Comparison of ENCODE assay signal across 8 cellular contexts in the genomic region with DNA sequence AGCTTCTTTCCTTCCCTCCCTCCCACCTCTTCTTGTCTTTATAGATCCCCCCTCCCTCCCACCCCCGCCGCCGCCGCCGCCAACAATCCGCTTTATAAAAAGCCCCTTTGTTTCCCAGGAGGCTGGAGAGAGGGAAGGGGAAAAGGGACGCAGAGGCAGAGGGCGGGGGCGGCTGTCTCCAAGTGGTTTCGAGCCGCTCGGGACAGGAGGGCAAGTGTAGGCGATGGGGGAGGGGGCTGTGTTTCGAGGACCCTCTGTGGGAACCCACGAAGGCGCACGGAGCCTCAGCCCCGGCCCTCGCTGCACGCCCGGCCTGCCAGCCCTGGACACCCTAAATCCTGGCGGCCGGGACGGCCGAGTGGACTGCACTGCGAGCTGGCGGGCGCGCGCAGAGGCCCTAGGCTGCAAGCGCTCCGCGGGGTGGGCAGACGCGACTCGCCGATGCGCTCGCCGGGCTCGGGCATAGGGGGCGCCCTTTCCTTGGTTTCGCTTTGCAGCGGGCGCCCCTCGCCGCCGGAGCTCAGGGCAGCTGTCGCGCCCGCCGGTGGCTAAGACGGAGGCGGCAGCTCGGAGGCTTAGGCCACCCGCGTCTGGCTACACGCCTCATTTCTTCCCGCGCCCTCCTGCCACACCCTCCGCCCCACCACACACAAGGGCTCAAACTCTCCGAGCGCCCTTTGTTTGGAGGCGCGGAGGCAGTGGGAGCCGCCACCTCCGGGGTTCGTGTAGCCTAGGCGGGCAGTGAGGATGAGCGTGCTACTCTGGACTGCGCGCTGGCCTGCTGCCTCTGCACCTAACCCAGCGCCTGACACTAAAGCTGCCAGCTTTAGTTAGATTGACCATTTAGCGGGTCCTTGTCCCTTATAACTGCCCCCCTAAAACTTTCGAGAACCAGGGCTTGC. TPM values are rescaled to one million over a fixed set of nuclear protein-coding genes. Genes with fewer than 3 reads are reported as not detected.
A peak's percentile ranks its signal among the peaks of the same experiment; 100 is the strongest.
DNase-seq lines count a peak whose midpoint lies in the region; ATAC-seq and TF ChIP-seq lines count a peak whose summit lies in the region.

No MANE protein-coding gene starts in this region.

- peak overlapping the region; percentile 67 for H3K27ac ChIP-seq in colonic mucosa

- DNase-seq in DMS79 treated with DMSO at 0.1 percent for 48 hours (lab: John Stamatoyannopoulos, UW) (peak; percentile 58), NCI-H1105 (lab: John Stamatoyannopoulos, UW) (peak; percentile 67), colonic mucosa (peak; percentile 62), left kidney (ENCODE audit: low read depth, low spot score) (peak; percentile 81)
- DNase-seq in activated CD4-positive, CD25-positive, alpha-beta regulatory T cell (lab: John Stamatoyannopoulos, UW): peak in 3 of 4 experiments; percentile 5 to 9 (median 6)
- peak; percentile 53 for DNase-seq in stimulated activated CD4-positive, alpha-beta T cell treated with anti-CD3 and anti-CD28 coated beads, Interleukin-1b, Interleukin-23, amount 100 ng/mL, for 48 hours

- H3K9me3 ChIP-seq in colonic mucosa: no peaks in the 10 kb centered on the region

- peak overlapping the region; percentile 44 for H3K4me3 ChIP-seq in colonic mucosa

- H3K4me1 ChIP-seq in colonic mucosa: no peaks in the 10 kb centered on the region

- peaks cover 30% of the 10 kb centered on the region for H3K27me3 ChIP-seq in colonic mucosa

- peak; percentile 34 for TF ChIP-seq CTCF in colonic mucosa (IDR thresholded peaks at IDR 0.05)

- H3K36me3 ChIP-seq in colonic mucosa: no peaks in the 10 kb centered on the region

- intact Hi-C loops in colonic mucosa (cut with DNase I): no loop called here

- H3K9ac ChIP-seq in colonic mucosa (ENCODE audit: low read depth in 2 of 2, low read length in 2 of 2): peak overlapping the region; percentile 8 to 40

- ATAC-seq in HG03196 (IDR thresholded peaks at IDR 0.05; ENCODE audit: unreplicated experiment): no peak
- no peak for ATAC-seq in GM18858 (IDR thresholded peaks at IDR 0.05; ENCODE audit: unreplicated experiment)

RNA-seq across cellular contexts. Expression of gene MAMLD1, which starts 2.2 kb away (rescaled TPM):
- under 1 TPM; 0.49 to 0.93 TPM for total RNA-seq in colonic mucosa

Comparison
In these comparisons a context has a peak if more than half of its experiments do, and no peak if none do; other contexts are left out.
1. DNase-seq: peak in every context shown above with its lines; median percentile 81 in left kidney; 67 in NCI-H1105; 62 in colonic mucosa; 58 in DMS79 treated with DMSO at 0.1 percent for 48 hours; 53 in stimulated activated CD4-positive, alpha-beta T cell treated with anti-CD3 and anti-CD28 coated beads, Interleukin-1b, Interleukin-23, amount 100 ng/mL, for 48 hours; 6 in activated CD4-positive, CD25-positive, alpha-beta regulatory T cell.